In genomic region chr2:155320236-155320635, GRCh38 we compare ENCODE assay signal across 8 cellular contexts.
"Had no signal": no experiment of that assay in that cellular context is flagged by ENCODE, and none has a peak within 500 bp of the region (broad histone marks: within the 10 kb centered on the region; RNA-seq: fewer than 3 reads in every experiment).

No MANE protein-coding gene starts in this region.

- DNase-seq: GDM1, GF-D8 had no signal

- ATAC-seq: GM12878 had no signal

- H3K4me3 ChIP-seq: GM12878 had no signal

- FAIRE-seq: G401.6, GM12878, GM12891, GM12892, GM18507, GM19239 had no signal
